Comparison of ENCODE assay signal across 8 cellular contexts in the genomic region with DNA sequence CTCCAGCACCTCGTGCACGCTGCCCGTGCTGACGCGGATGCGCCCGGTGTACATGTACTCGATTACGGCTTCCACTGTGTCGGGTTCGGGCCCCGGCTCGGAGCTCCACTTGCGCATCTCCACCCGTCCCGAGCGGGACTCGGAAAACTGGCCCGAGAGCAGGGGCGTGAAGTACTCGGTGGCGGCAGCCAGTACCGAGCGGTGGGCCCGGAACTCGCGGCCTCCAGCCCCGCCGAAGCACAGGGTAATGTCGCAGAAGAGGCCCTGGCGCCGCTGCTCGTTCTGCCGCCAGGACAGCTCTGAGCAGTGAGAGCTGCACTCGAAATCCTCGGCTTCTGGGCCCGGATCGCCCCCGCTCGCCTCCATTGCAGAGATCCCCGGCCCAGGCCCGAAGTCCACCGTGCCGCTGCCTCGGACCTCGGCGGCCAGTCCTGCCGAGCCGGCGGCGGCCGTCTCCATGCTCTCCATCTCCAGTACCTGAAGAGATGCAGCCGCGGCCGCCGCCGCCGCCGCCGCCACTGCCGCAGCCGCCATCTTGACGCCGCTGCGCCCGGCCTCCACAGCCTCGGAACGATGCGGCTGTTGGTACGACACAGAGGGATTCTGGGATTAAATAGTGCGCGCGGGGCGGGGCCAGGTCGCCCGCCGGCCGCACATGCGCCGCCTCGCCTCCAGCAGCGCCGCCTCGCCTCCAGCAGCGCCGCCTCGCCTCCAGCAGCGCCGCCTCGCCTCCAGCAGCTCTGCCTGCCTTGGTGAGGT. TPM values are rescaled to one million over a fixed set of nuclear protein-coding genes. Genes with fewer than 3 reads are reported as not detected.
DNase-seq lines count a peak whose midpoint lies in the region; ATAC-seq and TF ChIP-seq lines count a peak whose summit lies in the region.

A gene with protein sequence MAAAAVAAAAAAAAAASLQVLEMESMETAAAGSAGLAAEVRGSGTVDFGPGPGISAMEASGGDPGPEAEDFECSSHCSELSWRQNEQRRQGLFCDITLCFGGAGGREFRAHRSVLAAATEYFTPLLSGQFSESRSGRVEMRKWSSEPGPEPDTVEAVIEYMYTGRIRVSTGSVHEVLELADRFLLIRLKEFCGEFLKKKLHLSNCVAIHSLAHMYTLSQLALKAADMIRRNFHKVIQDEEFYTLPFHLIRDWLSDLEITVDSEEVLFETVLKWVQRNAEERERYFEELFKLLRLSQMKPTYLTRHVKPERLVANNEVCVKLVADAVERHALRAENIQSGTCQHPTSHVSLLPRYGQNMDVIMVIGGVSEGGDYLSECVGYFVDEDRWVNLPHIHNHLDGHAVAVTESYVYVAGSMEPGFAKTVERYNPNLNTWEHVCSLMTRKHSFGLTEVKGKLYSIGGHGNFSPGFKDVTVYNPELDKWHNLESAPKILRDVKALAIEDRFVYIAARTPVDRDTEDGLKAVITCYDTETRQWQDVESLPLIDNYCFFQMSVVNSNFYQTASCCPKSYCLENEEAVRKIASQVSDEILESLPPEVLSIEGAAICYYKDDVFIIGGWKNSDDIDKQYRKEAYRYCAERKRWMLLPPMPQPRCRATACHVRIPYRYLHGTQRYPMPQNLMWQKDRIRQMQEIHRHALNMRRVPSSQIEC (minus strand): TSS at position 587 of the 759 bp plus-strand sequence. CDS start 53 bp downstream, at position 534.

- peak within 1 kb of the TSS; percentile 95 for H3K4me3 ChIP-seq in DOHH2 (ENCODE audit: low read length)
- H3K4me3 ChIP-seq in GM23248, result peak within 1 kb of the TSS; percentile 90
- H3K4me3 ChIP-seq in fibroblast of the aortic adventitia (ENCODE audit: low read depth, low read length), result peak within 1 kb of the TSS; percentile 91

- ATAC-seq in activated T-helper 17 cell treated with anti-CD3 and anti-CD28 coated beads, Interleukin-2, amount 50 U/mL, for 72 hours (replicated peaks), result peak; percentile 94

- H3K36me3 Mint-ChIP-seq in activated T-helper 17 cell treated with anti-CD3 and anti-CD28 coated beads, Interleukin-2, amount 50 U/mL, for 72 hours (ENCODE audit: low read depth), result peaks cover 43% of the 10 kb centered on the region
- H3K36me3 Mint-ChIP-seq in nephron progenitor cell (ENCODE audit: low read depth), result peaks cover 37% of the 10 kb centered on the region
- peaks cover 34% of the 10 kb centered on the region for H3K36me3 Mint-ChIP-seq in stimulated activated naive CD8-positive, alpha-beta T cell treated with anti-CD3 and anti-CD28 coated beads, Interleukin-15, Interleukin-2, amounts not matched to agents 100 ng/mL and 50 ng/mL, for 24 hours (ENCODE audit: low read depth)

- H3K27ac ChIP-seq in DOHH2 (ENCODE audit: low read depth, low read length) (peak within 1 kb of the TSS; percentile 44), GM23248 (peak within 1 kb of the TSS; percentile 79), RWPE1 (peak within 1 kb of the TSS; percentile 85)

- no peaks in the 10 kb centered on the region for H3K27me3 Mint-ChIP-seq in activated T-helper 17 cell treated with anti-CD3 and anti-CD28 coated beads, Interleukin-2, amount 50 U/mL, for 72 hours
- peaks cover 3% of the 10 kb centered on the region for H3K27me3 Mint-ChIP-seq in nephron progenitor cell (ENCODE audit: low read depth, poor library complexity)
- H3K27me3 Mint-ChIP-seq in stimulated activated naive CD8-positive, alpha-beta T cell treated with anti-CD3 and anti-CD28 coated beads, Interleukin-15, Interleukin-2, amounts not matched to agents 100 ng/mL and 50 ng/mL, for 24 hours, result no peaks in the 10 kb centered on the region

- H3K9me3 Mint-ChIP-seq in activated T-helper 17 cell treated with anti-CD3 and anti-CD28 coated beads, Interleukin-2, amount 50 U/mL, for 72 hours, result no peaks in the 10 kb centered on the region
- H3K9me3 Mint-ChIP-seq in nephron progenitor cell, result no peaks in the 10 kb centered on the region
- H3K9me3 Mint-ChIP-seq in stimulated activated naive CD8-positive, alpha-beta T cell treated with anti-CD3 and anti-CD28 coated beads, Interleukin-15, Interleukin-2, amounts not matched to agents 100 ng/mL and 50 ng/mL, for 24 hours, result no peaks in the 10 kb centered on the region

- POLR2A ChIA-PET in RWPE1 (lab: Yijun Ruan, JAX; ENCODE audit: low non-redundant PET), result interaction anchor here (0.6 kb wide), 1 partner anchor 42 kb away, joined by 3 read pairs; no protein-coding TSS in a partner anchor

- peak within 1 kb of the TSS; percentile 73 for H2AFZ ChIP-seq in GM23248

- H3K4me2 ChIP-seq in DOHH2 (ENCODE audit: low read length), result peak within 1 kb of the TSS; percentile 94
- H3K4me2 ChIP-seq in GM23248 (ENCODE audit: unreplicated experiment), result peak within 1 kb of the TSS; percentile 85

- no peaks in the 10 kb centered on the region for H3K9me2 ChIP-seq in DOHH2 (replicated peaks; ENCODE audit: control insufficient read depth, low read length)
- no peaks in the 10 kb centered on the region for H3K9me2 ChIP-seq in GM23248 (ENCODE audit: insufficient read depth)

- peak; percentile 98 for DNase-seq in GM23248
- peak; percentile 86 for DNase-seq in LHCN-M2 (ENCODE audit: low read depth)
- peak; percentile 90 for DNase-seq in RWPE1 (ENCODE audit: low spot score)
- DNase-seq in fibroblast of the aortic adventitia (ENCODE audit: low read depth), result peak; percentile 83
- DNase-seq in nephron progenitor cell, result peak; percentile 90

- TF ChIP-seq CTCF in DOHH2 (IDR thresholded peaks at IDR 0.05; ENCODE audit: low read depth, low read length, poor library complexity, severe bottlenecking), result no peak
- TF ChIP-seq CTCF in RWPE1 (conservative IDR thresholded peaks at IDR 0.05; ENCODE audit: low read depth), result no peak
- peak; percentile 7 for TF ChIP-seq CTCF in fibroblast of the aortic adventitia (IDR thresholded peaks at IDR 0.05; ENCODE audit: insufficient read depth, low read length)
- no peak for TF ChIP-seq CTCF in nephron progenitor cell (IDR thresholded peaks at IDR 0.05)

- no peak within 1 kb of the TSS for H3K4me3 Mint-ChIP-seq in activated T-helper 17 cell treated with anti-CD3 and anti-CD28 coated beads, Interleukin-2, amount 50 U/mL, for 72 hours
- no peak within 1 kb of the TSS for H3K4me3 Mint-ChIP-seq in nephron progenitor cell
- no peak within 1 kb of the TSS for H3K4me3 Mint-ChIP-seq in stimulated activated naive CD8-positive, alpha-beta T cell treated with anti-CD3 and anti-CD28 coated beads, Interleukin-15, Interleukin-2, amounts not matched to agents 100 ng/mL and 50 ng/mL, for 24 hours

- H3K4me1 ChIP-seq in DOHH2 (ENCODE audit: control insufficient read depth, low read length), result peaks cover 25% of the 10 kb centered on the region
- H3K4me1 ChIP-seq in GM23248 (ENCODE audit: insufficient read depth), result peaks cover 12% of the 10 kb centered on the region

- peaks cover 19% of the 10 kb centered on the region for H3K4me1 Mint-ChIP-seq in activated T-helper 17 cell treated with anti-CD3 and anti-CD28 coated beads, Interleukin-2, amount 50 U/mL, for 72 hours
- H3K4me1 Mint-ChIP-seq in nephron progenitor cell, result peaks cover 25% of the 10 kb centered on the region
- H3K4me1 Mint-ChIP-seq in stimulated activated naive CD8-positive, alpha-beta T cell treated with anti-CD3 and anti-CD28 coated beads, Interleukin-15, Interleukin-2, amounts not matched to agents 100 ng/mL and 50 ng/mL, for 24 hours (ENCODE audit: low read depth), result peaks cover 44% of the 10 kb centered on the region

- H3K27me3 ChIP-seq in DOHH2 (ENCODE audit: control insufficient read depth, low read length), result no peaks in the 10 kb centered on the region
- H3K27me3 ChIP-seq in GM23248 (replicated peaks; ENCODE audit: insufficient read depth), result no peaks in the 10 kb centered on the region

- peak within 1 kb of the TSS; percentile 92 for H3K9ac ChIP-seq in GM23248

- H3K36me3 ChIP-seq in DOHH2 (ENCODE audit: control insufficient read depth, low read length), result peaks cover 42% of the 10 kb centered on the region
- H3K36me3 ChIP-seq in GM23248 (ENCODE audit: low read depth), result peaks cover 31% of the 10 kb centered on the region

- peak within 1 kb of the TSS; percentile 52 for H3K27ac Mint-ChIP-seq in activated T-helper 17 cell treated with anti-CD3 and anti-CD28 coated beads, Interleukin-2, amount 50 U/mL, for 72 hours
- peak within 1 kb of the TSS; percentile 94 for H3K27ac Mint-ChIP-seq in nephron progenitor cell
- peak within 1 kb of the TSS; percentile 76 for H3K27ac Mint-ChIP-seq in stimulated activated naive CD8-positive, alpha-beta T cell treated with anti-CD3 and anti-CD28 coated beads, Interleukin-15, Interleukin-2, amounts not matched to agents 100 ng/mL and 50 ng/mL, for 24 hours

- H3K9me3 ChIP-seq in DOHH2 (ENCODE audit: control insufficient read depth, insufficient read depth, low read length) (no peaks in the 10 kb centered on the region), GM23248 (ENCODE audit: low read depth) (no peaks in the 10 kb centered on the region)

- H3K79me2 ChIP-seq in DOHH2 (ENCODE audit: control insufficient read depth, low read length) (peaks cover 51% of the 10 kb centered on the region), GM23248 (ENCODE audit: insufficient read depth) (peaks cover 49% of the 10 kb centered on the region)

- in situ Hi-C loops in GM23248 (cut with MboI), result no loop called here

- WGBS in GM23248 (ENCODE audit: low coverage in 1 of 2, low lambda C conversion rate in 2 of 2, missing lambda C conversion rate in 2 of 2), 2 experiments, result 1% methylated on average over 52 to 68 of the region's 90 CpGs

- H3F3A ChIP-seq in DOHH2 (ENCODE audit: control insufficient read depth, insufficient read depth) (peaks cover 16% of the 10 kb centered on the region), GM23248 (ENCODE audit: insufficient read depth) (peaks cover 38% of the 10 kb centered on the region)

- H4K20me1 ChIP-seq in DOHH2 (ENCODE audit: control insufficient read depth, insufficient read depth, low read depth, low read length) (peaks cover 14% of the 10 kb centered on the region), GM23248 (ENCODE audit: insufficient read depth) (no peaks in the 10 kb centered on the region)

- CTCF ChIA-PET in RWPE1 (lab: Yijun Ruan, JAX), result interaction anchor here (0.9 to 1.4 kb wide), 2 partner anchors 54 to 128 kb away, joined by 3 to 7 read pairs; no protein-coding TSS in a partner anchor

RNA-seq across cellular contexts. Expression of the gene that starts here (rescaled TPM):
- total RNA-seq in GM23248 (2014; rRNA removed; shearing (Covaris generic)), result 27.7 and 28.5 TPM in 2 replicates
- 12.5 and 12.8 TPM in 2 replicates for polyA plus RNA-seq in GM23248 (2016; fragmentation: Nextera tagmentation; extraction: Ambion mirVana)
- total RNA-seq in LHCN-M2 (2014; rRNA removed), result 21.8 and 22.5 TPM in 2 replicates
- 1.9 TPM for polyA plus RNA-seq in LHCN-M2 (2012)
- total RNA-seq in activated T-helper 17 cell treated with anti-CD3 and anti-CD28 coated beads, Interleukin-2, amount 50 U/mL, for 72 hours, result 10 to 100 TPM; 15.1 to 16.2 TPM
- 29.0 and 30.4 TPM in 2 replicates for total RNA-seq in fibroblast of the aortic adventitia (ENCODE audit: low replicate concordance)

Comparison
In these comparisons a context has a peak if more than half of its experiments do, and no peak if none do; other contexts are left out.
1. Peak in every context shown above with its lines: DNase-seq, ATAC-seq, H3K4me3 ChIP-seq and H3K27ac ChIP-seq.